8 cellular contexts compared by ENCODE assay signal in genomic region chr12:48542300-48542928, GRCh38. TPM values are rescaled to one million over a fixed set of nuclear protein-coding genes. Genes with fewer than 3 reads are reported as not detected.
DNase-seq lines count a peak whose midpoint lies in the region; ATAC-seq and TF ChIP-seq lines count a peak whose summit lies in the region.

No MANE protein-coding gene starts in this region.

- no peaks in the 10 kb centered on the region for H3K36me3 Mint-ChIP-seq in activated T-helper 17 cell treated with anti-CD3 and anti-CD28 coated beads, Interleukin-2, amount 50 U/mL, for 72 hours (ENCODE audit: low read depth)

- ATAC-seq in activated T-helper 17 cell treated with anti-CD3 and anti-CD28 coated beads, Interleukin-2, amount 50 U/mL, for 72 hours (replicated peaks): peak; percentile 47
- no peak for ATAC-seq in HG03432 (IDR thresholded peaks at IDR 0.05; ENCODE audit: unreplicated experiment)
- no peak for ATAC-seq in HG02763 (IDR thresholded peaks at IDR 0.05; ENCODE audit: unreplicated experiment)

- H3K9me3 Mint-ChIP-seq in activated T-helper 17 cell treated with anti-CD3 and anti-CD28 coated beads, Interleukin-2, amount 50 U/mL, for 72 hours: no peaks in the 10 kb centered on the region

- H3K27me3 Mint-ChIP-seq in activated T-helper 17 cell treated with anti-CD3 and anti-CD28 coated beads, Interleukin-2, amount 50 U/mL, for 72 hours: no peaks in the 10 kb centered on the region

- H3K27ac Mint-ChIP-seq in activated T-helper 17 cell treated with anti-CD3 and anti-CD28 coated beads, Interleukin-2, amount 50 U/mL, for 72 hours: no peak overlapping the region

- peak; percentile 87 for TF ChIP-seq CTCF in GM12873 (IDR thresholded peaks at IDR 0.05; ENCODE audit: insufficient read depth, low read depth, low read length, missing control alignments)

- DNase-seq in AG08395 (ENCODE audit: low spot score) (peak; percentile 28), NCI-H82 treated with DMSO at 0.1 percent for 48 hours (lab: John Stamatoyannopoulos, UW; ENCODE audit: unreplicated experiment) (peak; percentile 13), inferior parietal cortex (ENCODE audit: extremely low spot score) (peak; percentile 67)
- DNase-seq in stimulated activated CD8-positive, alpha-beta memory T cell treated with anti-CD3 and anti-CD28 coated beads, Interleukin-15, amount 100 ng/mL, for 1 hour (ENCODE audit: low read depth): peak; percentile 12

- no peak overlapping the region for H3K4me3 Mint-ChIP-seq in activated T-helper 17 cell treated with anti-CD3 and anti-CD28 coated beads, Interleukin-2, amount 50 U/mL, for 72 hours

- peaks cover 9% of the 10 kb centered on the region for H3K4me1 Mint-ChIP-seq in activated T-helper 17 cell treated with anti-CD3 and anti-CD28 coated beads, Interleukin-2, amount 50 U/mL, for 72 hours

RNA-seq across cellular contexts. Expression of gene OR8S1, which starts 17.0 kb away (rescaled TPM):
- total RNA-seq in activated T-helper 17 cell treated with anti-CD3 and anti-CD28 coated beads, Interleukin-2, amount 50 U/mL, for 72 hours: not detected

RNA-seq across cellular contexts. Expression of gene LALBA, which starts 27.4 kb away (rescaled TPM):
- total RNA-seq in activated T-helper 17 cell treated with anti-CD3 and anti-CD28 coated beads, Interleukin-2, amount 50 U/mL, for 72 hours: not detected

Comparison
In these comparisons a context has a peak if more than half of its experiments do, and no peak if none do; other contexts are left out.
1. DNase-seq: peak in every context shown above with its lines; median percentile 67 in inferior parietal cortex; 28 in AG08395; 13 in NCI-H82 treated with DMSO at 0.1 percent for 48 hours; 12 in stimulated activated CD8-positive, alpha-beta memory T cell treated with anti-CD3 and anti-CD28 coated beads, Interleukin-15, amount 100 ng/mL, for 1 hour.